ENCODE assay signal across 9 cellular contexts in the genomic region with DNA sequence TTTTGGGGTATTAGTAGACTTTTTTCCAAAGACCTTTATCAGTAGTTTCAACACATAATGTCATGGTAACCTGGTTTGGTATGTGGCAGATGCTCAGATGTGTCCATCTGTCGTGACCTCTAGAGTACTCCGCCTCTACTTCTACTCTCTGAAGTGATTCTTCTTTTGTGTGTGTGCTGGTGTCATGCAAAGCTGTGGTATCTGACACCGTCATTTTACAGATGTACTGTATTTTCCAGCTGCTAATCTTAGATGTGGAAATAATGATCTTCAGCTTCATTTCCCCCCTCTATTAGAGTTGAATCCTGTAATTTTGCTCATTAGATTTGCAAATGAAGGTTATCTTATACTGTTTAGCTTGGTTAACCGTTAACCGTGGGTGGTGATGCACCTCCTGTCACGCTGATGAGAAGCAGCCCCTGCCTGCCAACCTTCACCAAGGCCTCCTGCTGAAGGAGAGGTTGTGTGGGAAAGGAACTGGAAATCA.
DNase-seq lines count a peak whose midpoint lies in the region; ATAC-seq lines count a peak whose summit lies in the region.
"Had no signal": no experiment of that assay in that cellular context is flagged by ENCODE, and none has a peak within 500 bp of the region (broad histone marks: within the 10 kb centered on the region; RNA-seq: fewer than 3 reads in every experiment).

No MANE protein-coding gene starts in this region.

- no peak overlapping the region for H3K9ac ChIP-seq in mesenchymal stem cell (ENCODE audit: low read length)

- no peaks in the 10 kb centered on the region for H3K79me1 ChIP-seq in mesenchymal stem cell (replicated peaks; ENCODE audit: low read length, poor library complexity, severe bottlenecking)

- no peak overlapping the region for H3K14ac ChIP-seq in mesenchymal stem cell (ENCODE audit: low read length in 2 of 2)

- H4K91ac ChIP-seq in mesenchymal stem cell (ENCODE audit: low read length): no peak overlapping the region

- H3K18ac ChIP-seq in mesenchymal stem cell (ENCODE audit: low read depth in 1 of 2, low read length in 2 of 2): no peak overlapping the region

- no peak overlapping the region for H2BK5ac ChIP-seq in mesenchymal stem cell (ENCODE audit: low read depth, low read length, poor library complexity, severe bottlenecking)

- ATAC-seq in GM18508 (IDR thresholded peaks at IDR 0.05; ENCODE audit: insufficient read depth, unreplicated experiment) (peak; percentile 70), GM21447 (IDR thresholded peaks at IDR 0.05; ENCODE audit: unreplicated experiment) (peak; percentile 55)

- H4K8ac ChIP-seq in mesenchymal stem cell (ENCODE audit: low read length): peak overlapping the region; percentile 17

- no peak overlapping the region for H3K4me3 ChIP-seq in mesenchymal stem cell (ENCODE audit: insufficient read depth in 1 of 2, low read depth in 1 of 2, low read length in 2 of 2)

- H3K27me3 ChIP-seq in mesenchymal stem cell (ENCODE audit: control insufficient read depth in 1 of 2, insufficient read depth in 1 of 2, low read length in 2 of 2): no peaks in the 10 kb centered on the region

- no peaks in the 10 kb centered on the region for H3K9me3 ChIP-seq in mesenchymal stem cell (ENCODE audit: control insufficient read depth, low read length)

- H3K23ac ChIP-seq in mesenchymal stem cell (ENCODE audit: low read length in 2 of 2): no peak overlapping the region

- DNase-seq in HT-29 (ENCODE audit: low spot score): peak; percentile 25
- DNase-seq in mesenchymal stem cell: no peak
- DNase-seq in NCI-H2171 treated with DMSO at 0.1 percent for 48 hours (lab: John Stamatoyannopoulos, UW): no peak
- DNase-seq in NCI-H226: no peak
- DNase-seq in T-helper 9 cell: no peak
- DNase-seq in NCI-H2107 (lab: John Stamatoyannopoulos, UW): no peak
- DNase-seq: NCI-H82 had no signal

- no peak overlapping the region for H2BK120ac ChIP-seq in mesenchymal stem cell (ENCODE audit: low read depth, low read length)

- H3K27ac ChIP-seq in mesenchymal stem cell (ENCODE audit: low read length, poor library complexity, severe bottlenecking): peak overlapping the region; percentile 57

- no peak overlapping the region for H2AK5ac ChIP-seq in mesenchymal stem cell (ENCODE audit: low read length, severe bottlenecking)

- no peaks in the 10 kb centered on the region for H3K36me3 ChIP-seq in mesenchymal stem cell (ENCODE audit: control insufficient read depth in 1 of 2, insufficient read depth in 2 of 2, low read depth in 1 of 2, low read length in 2 of 2)

- no peak overlapping the region for H3K4ac ChIP-seq in mesenchymal stem cell (ENCODE audit: low read depth in 1 of 2, low read length in 2 of 2)

- H3K4me1 ChIP-seq in mesenchymal stem cell (ENCODE audit: control insufficient read depth, insufficient read depth, low read depth, low read length): peaks cover 9% of the 10 kb centered on the region

- WGBS in mesenchymal stem cell: 18% methylated on average over 5 of the region's 6 CpGs

- no peak overlapping the region for H3K4me2 ChIP-seq in mesenchymal stem cell (ENCODE audit: low read length, poor library complexity, severe bottlenecking)

- H2BK12ac ChIP-seq in mesenchymal stem cell (ENCODE audit: low read length in 2 of 2): no peak overlapping the region

- H2AFZ ChIP-seq in mesenchymal stem cell (ENCODE audit: low read depth, low read length): no peak overlapping the region

- no peak overlapping the region for H2BK15ac ChIP-seq in mesenchymal stem cell (ENCODE audit: low read depth, poor library complexity, severe bottlenecking)
